In genomic region chr7:30816291-30817059, GRCh38 we compare ENCODE assay signal across 15 cellular contexts. TPM values are rescaled to one million over a fixed set of nuclear protein-coding genes. Genes with fewer than 3 reads are reported as not detected.
DNase-seq lines count a peak whose midpoint lies in the region; ATAC-seq and TF ChIP-seq lines count a peak whose summit lies in the region.
"Had no signal": no experiment of that assay in that cellular context is flagged by ENCODE, and none has a peak within 500 bp of the region (broad histone marks: within the 10 kb centered on the region; RNA-seq: fewer than 3 reads in every experiment).

No MANE protein-coding gene starts in this region.

- peak overlapping the region in 2 of 4 donors; percentile 18 to 36 for H3K27ac ChIP-seq in body of pancreas
- H3K27ac ChIP-seq in gastroesophageal sphincter: peak overlapping the region; percentile 88 to 93 (median 90)

- H3K27me3 Mint-ChIP-seq in osteocyte (ENCODE audit: unreplicated experiment): no peaks in the 10 kb centered on the region
- H3K27me3 Mint-ChIP-seq in glutamatergic neuron (ENCODE audit: unreplicated experiment): no peaks in the 10 kb centered on the region
- H3K27me3 Mint-ChIP-seq: effector memory CD8-positive, alpha-beta T cell had no signal

- TF ChIP-seq POLR2A in body of pancreas (IDR thresholded peaks at IDR 0.05) (no peak), gastroesophageal sphincter (IDR thresholded peaks at IDR 0.05) (no peak)

- H3K4me1 Mint-ChIP-seq in osteocyte (ENCODE audit: unreplicated experiment) (peaks cover 38% of the 10 kb centered on the region), glutamatergic neuron (ENCODE audit: low read depth, unreplicated experiment) (no peaks in the 10 kb centered on the region)

- H3K4me3 Mint-ChIP-seq in osteocyte (ENCODE audit: unreplicated experiment): no peak overlapping the region
- no peak overlapping the region for H3K4me3 Mint-ChIP-seq in glutamatergic neuron (ENCODE audit: unreplicated experiment)
- H3K4me3 Mint-ChIP-seq: activated T-cell treated with anti-CD3 and anti-CD28 coated beads, Interleukin-2, amount 50 U/mL, for 4 hours; CD14-positive monocyte; effector memory CD8-positive, alpha-beta T cell; T-helper 1 cell treated with Interleukin-12 subunit alpha and Interleukin-12 subunit beta and Interleukin-4 antibody, amounts not matched to agents 30 μg/mL and 1 μg/mL, for 36 hours had no signal

- H3K9me3 ChIP-seq in body of pancreas (no peaks in the 10 kb centered on the region), gastroesophageal sphincter (no peaks in the 10 kb centered on the region)

- H3K36me3 Mint-ChIP-seq in osteocyte (ENCODE audit: unreplicated experiment) (peaks cover 7% of the 10 kb centered on the region), glutamatergic neuron (ENCODE audit: unreplicated experiment) (peaks cover 4% of the 10 kb centered on the region)
- H3K36me3 Mint-ChIP-seq: CD14-positive monocyte had no signal

- H3K9me3 Mint-ChIP-seq in osteocyte (ENCODE audit: unreplicated experiment) (no peaks in the 10 kb centered on the region), glutamatergic neuron (ENCODE audit: unreplicated experiment) (no peaks in the 10 kb centered on the region)
- H3K9me3 Mint-ChIP-seq: activated T-cell treated with anti-CD3 and anti-CD28 coated beads, Interleukin-2, amount 50 U/mL, for 4 hours; CD14-positive monocyte; effector memory CD8-positive, alpha-beta T cell; T-helper 1 cell treated with Interleukin-12 subunit alpha and Interleukin-12 subunit beta and Interleukin-4 antibody, amounts not matched to agents 30 μg/mL and 1 μg/mL, for 36 hours had no signal

- intact Hi-C loops in body of pancreas (cut with DNase I): no loop called here

- no peak for DNase-seq in body of pancreas
- DNase-seq in osteocyte (ENCODE audit: extremely low spot score, unreplicated experiment): peak; percentile 66
- peak; percentile 48 for DNase-seq in ureter (ENCODE audit: low spot score)
- no peak for DNase-seq in kidney glomerular epithelial cell (lab: John Stamatoyannopoulos, UW)
- DNase-seq in glutamatergic neuron: no peak
- DNase-seq: activated CD4-positive, alpha-beta T cell treated with anti-CD3 and anti-CD28 coated beads for 4 hours; activated T-cell treated with anti-CD3 and anti-CD28 coated beads, Interleukin-2, amount 50 U/mL, for 4 hours; effector memory CD8-positive, alpha-beta T cell; left colon; NCI-H2107; trophoblast cell had no signal

- ATAC-seq in body of pancreas: peak; percentile 64
- peak; percentile 41 for ATAC-seq in gastroesophageal sphincter
- ATAC-seq in GM21528 (IDR thresholded peaks at IDR 0.05; ENCODE audit: low FRiP score, unreplicated experiment): no peak
- ATAC-seq: activated T-cell treated with anti-CD3 and anti-CD28 coated beads, Interleukin-2, amount 50 U/mL, for 4 hours; effector memory CD8-positive, alpha-beta T cell had no signal

- 84 to 87% methylated on average over 15 of the region's 15 CpGs for WGBS in body of pancreas, 2 donors
- WGBS in gastroesophageal sphincter (ENCODE audit: low coverage in 1 of 2), 2 donors: 17 to 20% methylated on average over 10 to 13 of the region's 15 CpGs

- H3K27ac Mint-ChIP-seq in osteocyte (ENCODE audit: unreplicated experiment) (peak overlapping the region; percentile 6), glutamatergic neuron (ENCODE audit: unreplicated experiment) (no peak overlapping the region)
- H3K27ac Mint-ChIP-seq: CD14-positive monocyte; effector memory CD8-positive, alpha-beta T cell; T-helper 1 cell treated with Interleukin-12 subunit alpha and Interleukin-12 subunit beta and Interleukin-4 antibody, amounts not matched to agents 30 μg/mL and 1 μg/mL, for 36 hours had no signal

- H3K4me1 ChIP-seq in body of pancreas (no peaks in the 10 kb centered on the region), gastroesophageal sphincter (peaks cover 39 to 71% (median 44%) of the 10 kb centered on the region in 3 donors)

- H3K36me3 ChIP-seq in body of pancreas (replicated peaks in 1 of 2; ENCODE audit: insufficient read depth in 1 of 2, low read depth in 2 of 2) (no peaks in the 10 kb centered on the region), gastroesophageal sphincter (no peaks in the 10 kb centered on the region)

- TF ChIP-seq EP300 in gastroesophageal sphincter (IDR thresholded peaks at IDR 0.05): no peak

- H3K27me3 ChIP-seq in body of pancreas (no peaks in the 10 kb centered on the region), gastroesophageal sphincter (no peaks in the 10 kb centered on the region)

- no peak for TF ChIP-seq CTCF in body of pancreas (IDR thresholded peaks at IDR 0.05)
- TF ChIP-seq CTCF in gastroesophageal sphincter (IDR thresholded peaks at IDR 0.05): no peak
- no peak for TF ChIP-seq CTCF in osteocyte (IDR thresholded peaks at IDR 0.05)
- TF ChIP-seq CTCF in glutamatergic neuron (IDR thresholded peaks at IDR 0.05; ENCODE audit: partially characterized antibody, unreplicated experiment): no peak

- H3K4me3 ChIP-seq in body of pancreas (no peak overlapping the region), gastroesophageal sphincter (no peak overlapping the region)

RNA-seq across cellular contexts. Expression of gene MINDY4, which starts 45.3 kb away (rescaled TPM):
- total RNA-seq in body of pancreas (1 to 10 TPM; 7.5 to 8.6 TPM), gastroesophageal sphincter (10 to 100 TPM in 3 of 4 donors, 1 to 10 TPM in 1; 5.6 to 31.8 (median 20.4) TPM), osteocyte (4.4 and 5.3 TPM in 2 replicates), ureter (16.8 TPM), glutamatergic neuron (ENCODE audit: unreplicated experiment) (2.3 TPM)

Comparison
In these comparisons a context has a peak if more than half of its experiments do, and no peak if none do; other contexts are left out.
1. DNase-seq: peak in osteocyte (single experiment) and ureter (single experiment); none in body of pancreas (0 of 4), kidney glomerular epithelial cell (single experiment) and glutamatergic neuron (single experiment).